Comparison of ENCODE assay signal across 19 cellular contexts in the genomic region with DNA sequence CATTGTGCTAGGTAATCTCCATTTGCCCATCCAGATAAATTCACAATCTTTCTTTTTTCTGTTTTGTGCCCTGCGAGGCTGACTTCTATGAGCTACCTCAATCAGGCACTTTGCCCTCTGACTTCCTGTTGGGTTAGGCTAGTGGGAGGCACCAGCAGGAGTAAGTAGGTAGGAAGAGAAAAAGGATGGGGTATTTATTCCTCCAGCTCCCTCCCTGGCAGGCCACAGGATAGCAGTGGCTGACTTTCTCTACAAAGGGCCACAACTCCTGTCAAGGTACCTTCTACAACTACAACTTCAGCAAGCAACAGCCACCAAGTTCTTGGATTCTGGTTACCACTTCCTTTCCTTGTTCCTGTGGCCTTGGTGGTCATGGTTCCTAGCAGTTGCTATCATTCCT. TPM values are rescaled to one million over a fixed set of nuclear protein-coding genes. Genes with fewer than 3 reads are reported as not detected.
DNase-seq lines count a peak whose midpoint lies in the region; ATAC-seq and TF ChIP-seq lines count a peak whose summit lies in the region.
"Had no signal": no experiment of that assay in that cellular context is flagged by ENCODE, and none has a peak within 500 bp of the region (broad histone marks: within the 10 kb centered on the region; RNA-seq: fewer than 3 reads in every experiment).

No MANE protein-coding gene starts in this region.

- H3F3A ChIP-seq in PC-3 (ENCODE audit: low read length, unreplicated experiment), result no peaks in the 10 kb centered on the region

- H3K4me3 ChIP-seq in IMR-90 (ENCODE audit: insufficient read depth, low read depth, low read length) (no peak overlapping the region), PC-3 (ENCODE audit: low read length) (no peak overlapping the region)
- H3K4me3 ChIP-seq: A549 had no signal

- no peak overlapping the region for H2BK20ac ChIP-seq in IMR-90 (ENCODE audit: low read depth, low read length)

- H3K56ac ChIP-seq in IMR-90 (ENCODE audit: extremely low read depth, insufficient read depth, low read length), result no peak overlapping the region

- BruUV-seq in IMR-90 (replicated peaks; lab: Mats Ljungman, UMichigan), result no TSS peak
- no TSS peak for BruUV-seq in PC-3 (replicated peaks; lab: Mats Ljungman, UMichigan)

- POLR2A ChIA-PET in IMR-90 (lab: Charles Lee; ENCODE audit: unreplicated experiment), result no interaction called here
- POLR2A ChIA-PET in PC-3 (lab: Charles Lee; ENCODE audit: unreplicated experiment), result interaction anchor here (0.6 kb wide), 1 partner anchor 12 kb away, joined by 3 read pairs; no protein-coding TSS in a partner anchor

- intact Hi-C loops in IMR-90 (cut with micrococcal nuclease) (no loop called here), PC-3 (cut with micrococcal nuclease) (no loop called here)

- no peak overlapping the region for H2BK5ac ChIP-seq in IMR-90 (ENCODE audit: low read depth, low read length, poor library complexity, severe bottlenecking)

- H2AFZ ChIP-seq in IMR-90 (replicated peaks; ENCODE audit: low read length, poor library complexity) (peak overlapping the region; percentile 8), PC-3 (ENCODE audit: low read length) (no peak overlapping the region)

- no peaks in the 10 kb centered on the region for H3K9me3 ChIP-seq in IMR-90 (ENCODE audit: control insufficient read depth, insufficient read depth, low read length)
- no peaks in the 10 kb centered on the region for H3K9me3 ChIP-seq in PC-3 (ENCODE audit: low read length)
- H3K9me3 ChIP-seq: A549, SK-N-SH had no signal

- no peak overlapping the region for H4K91ac ChIP-seq in IMR-90 (ENCODE audit: insufficient read depth, low read depth, low read length)

- H4K20me1 ChIP-seq in IMR-90 (ENCODE audit: insufficient read depth, low read length) (no peaks in the 10 kb centered on the region), PC-3 (ENCODE audit: low read length) (no peaks in the 10 kb centered on the region)

- no peak for TF ChIP-seq RAD21 in IMR-90 (IDR thresholded peaks at IDR 0.05; ENCODE audit: low read length)

- peak; percentile 15 for DNase-seq in ELF-1 (ENCODE audit: low read depth, low spot score)
- no peak for DNase-seq in IMR-90
- no peak for DNase-seq in PC-3
- DNase-seq in iPS-NIHi11 (ENCODE audit: low spot score), result peak; percentile 44
- no peak for DNase-seq in NOMO-1 treated with dmso at 0.1 percent for 144 hours (lab: John Stamatoyannopoulos, UW; ENCODE audit: unreplicated experiment)
- DNase-seq: DMS 273 treated with DMSO at 0.1 percent for 48 hours, EL, NCI-H1417 treated with DMSO at 0.1 percent for 48 hours, NCI-H2029 treated with DMSO at 0.1 percent for 48 hours, NCI-H2171 treated with DMSO at 0.1 percent for 48 hours, NCI-H446 treated with DMSO at 0.1 percent for 48 hours, SHP77, SK-N-SH, T-cell had no signal

- no peaks in the 10 kb centered on the region for H3K9me2 ChIP-seq in PC-3 (replicated peaks; ENCODE audit: low read length)
- H3K9me2 ChIP-seq: SK-N-SH had no signal

- no peak overlapping the region for H3K27ac ChIP-seq in IMR-90 (ENCODE audit: insufficient read depth, low read length)
- H3K27ac ChIP-seq in PC-3 (ENCODE audit: low read length), result no peak overlapping the region
- H3K27ac ChIP-seq: A549, C4-2B had no signal

- H3K27me3 ChIP-seq in IMR-90 (ENCODE audit: control insufficient read depth, insufficient read depth, low read length), result no peaks in the 10 kb centered on the region
- peaks cover 16% of the 10 kb centered on the region for H3K27me3 ChIP-seq in PC-3 (ENCODE audit: low read length)

- H3K23ac ChIP-seq in IMR-90 (ENCODE audit: low read depth, low read length), result no peak overlapping the region

- no peaks in the 10 kb centered on the region for H3K9me1 ChIP-seq in IMR-90 (ENCODE audit: insufficient read depth, low read length)

- no peak overlapping the region for H3K18ac ChIP-seq in IMR-90 (ENCODE audit: low read depth, low read length)

- in situ Hi-C loops in IMR-90 (cut with MboI; ENCODE audit: low sequenced_read_pairs), result no loop called here

- no peak overlapping the region for H2BK15ac ChIP-seq in IMR-90 (ENCODE audit: low read depth, low read length)

- dilution Hi-C loops in IMR-90 (cut with HindIII; ENCODE audit: low sequenced_read_pairs, unreplicated experiment), result no loop called here

- WGBS in IMR-90 (ENCODE audit: extremely low coverage in 2 of 2, insufficient read length in 1 of 2), 2 experiments, result no CpG with 5 or more reads among the region's 1 CpG

- TF ChIP-seq CTCF in IMR-90 (conservative IDR thresholded peaks at IDR 0.05; ENCODE audit: low read depth, low read length), result no peak
- TF ChIP-seq CTCF in PC-3 (conservative IDR thresholded peaks at IDR 0.05; ENCODE audit: low read depth, low read length), result no peak

- H3K14ac ChIP-seq in IMR-90 (replicated peaks; ENCODE audit: low read depth, low read length), result no peak overlapping the region; the same call in 1 of the 2 replicates

- no peaks in the 10 kb centered on the region for H3K79me1 ChIP-seq in IMR-90 (ENCODE audit: low read depth in 1 of 2, low read length in 2 of 2)

- no peak overlapping the region for H4K8ac ChIP-seq in IMR-90 (ENCODE audit: low read depth in 2 of 2, low read length in 2 of 2)

- no peak overlapping the region for H3K4me2 ChIP-seq in IMR-90 (ENCODE audit: low read depth, low read length)
- H3K4me2 ChIP-seq in PC-3 (ENCODE audit: low read length), result no peak overlapping the region
- H3K4me2 ChIP-seq: A549, SK-N-SH had no signal

- no peaks in the 10 kb centered on the region for H3K79me2 ChIP-seq in PC-3 (ENCODE audit: low read length)

- H3K4me1 ChIP-seq in IMR-90 (ENCODE audit: control insufficient read depth, insufficient read depth, low read length) (no peaks in the 10 kb centered on the region), PC-3 (ENCODE audit: insufficient read depth, low read length) (no peaks in the 10 kb centered on the region)
- H3K4me1 ChIP-seq: A549 had no signal

- ATAC-seq in IMR-90 (ENCODE audit: low read depth) (no peak), PC-3 (peak; percentile 22; the same call in 1 of the 2 replicates), GM19463 (IDR thresholded peaks at IDR 0.05; ENCODE audit: unreplicated experiment) (no peak), GM18909 (IDR thresholded peaks at IDR 0.05; ENCODE audit: poor library complexity, unreplicated experiment) (no peak)
- ATAC-seq: Panc1, T-cell had no signal

- H3K36me3 ChIP-seq in IMR-90 (ENCODE audit: control insufficient read depth, insufficient read depth, low read length) (no peaks in the 10 kb centered on the region), PC-3 (ENCODE audit: low read depth, low read length) (no peaks in the 10 kb centered on the region)

- H3K9ac ChIP-seq in IMR-90 (ENCODE audit: low read depth, low read length) (no peak overlapping the region), PC-3 (ENCODE audit: low read length) (no peak overlapping the region)
- H3K9ac ChIP-seq: SK-N-SH had no signal

- H2AK5ac ChIP-seq in IMR-90 (ENCODE audit: low read depth, low read length), result no peak overlapping the region

- CTCF ChIA-PET in IMR-90 (lab: Yijun Ruan, JAX), result interaction anchor here (0.6 kb wide), 2 partner anchors 354 to 365 kb away, joined by 3 read pairs; no protein-coding TSS in a partner anchor
- CTCF ChIA-PET in PC-3 (lab: Charles Lee), result no interaction called here

- H3K4ac ChIP-seq in IMR-90 (ENCODE audit: low read depth, low read length), result no peak overlapping the region; the same call in 1 of the 2 replicates

- H2AK9ac ChIP-seq in IMR-90 (replicated peaks; ENCODE audit: low read depth, low read length, poor library complexity), result no peak overlapping the region

- no peak overlapping the region for H2BK120ac ChIP-seq in IMR-90 (ENCODE audit: low read depth, low read length)

- TF ChIP-seq POLR2A in IMR-90 (IDR thresholded peaks at IDR 0.05; ENCODE audit: low read depth, low read length), result no peak

- H4K5ac ChIP-seq in IMR-90 (ENCODE audit: low read depth, low read length), result no peak overlapping the region

TF ChIP-seq in IMR-90, 13 proteins besides CTCF, POLR2A, EP300 and RAD21:
- TF ChIP-seq BHLHE40 (IDR thresholded peaks at IDR 0.05; ENCODE audit: low read depth, low read length) (no peak), NFE2L2 (IDR thresholded peaks at IDR 0.05; ENCODE audit: low read depth, low read length) (no peak), RCOR1 (IDR thresholded peaks at IDR 0.05; ENCODE audit: insufficient replicate concordance, low read length) (no peak), FOS (IDR thresholded peaks at IDR 0.05; ENCODE audit: low read depth, low read length) (no peak), MAZ (IDR thresholded peaks at IDR 0.05; ENCODE audit: borderline replicate concordance, low read depth, low read length) (no peak), MAFK (IDR thresholded peaks at IDR 0.05; ENCODE audit: low read depth, low read length) (no peak), CEBPB (IDR thresholded peaks at IDR 0.05; ENCODE audit: low read depth, low read length) (no peak), CHD1 (IDR thresholded peaks at IDR 0.05; ENCODE audit: low read depth, low read length) (no peak), RFX5 (IDR thresholded peaks at IDR 0.05; ENCODE audit: low read depth, low read length) (no peak), SMC3 (IDR thresholded peaks at IDR 0.05; ENCODE audit: low read depth, low read length) (no peak), MXI1 (IDR thresholded peaks at IDR 0.05; ENCODE audit: borderline replicate concordance, low read depth, low read length) (no peak)
- TF ChIP-seq, protein P1, sequence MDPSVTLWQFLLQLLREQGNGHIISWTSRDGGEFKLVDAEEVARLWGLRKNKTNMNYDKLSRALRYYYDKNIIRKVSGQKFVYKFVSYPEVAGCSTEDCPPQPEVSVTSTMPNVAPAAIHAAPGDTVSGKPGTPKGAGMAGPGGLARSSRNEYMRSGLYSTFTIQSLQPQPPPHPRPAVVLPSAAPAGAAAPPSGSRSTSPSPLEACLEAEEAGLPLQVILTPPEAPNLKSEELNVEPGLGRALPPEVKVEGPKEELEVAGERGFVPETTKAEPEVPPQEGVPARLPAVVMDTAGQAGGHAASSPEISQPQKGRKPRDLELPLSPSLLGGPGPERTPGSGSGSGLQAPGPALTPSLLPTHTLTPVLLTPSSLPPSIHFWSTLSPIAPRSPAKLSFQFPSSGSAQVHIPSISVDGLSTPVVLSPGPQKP (IDR thresholded peaks at IDR 0.05; ENCODE audit: borderline replicate concordance, low read depth, low read length), result no peak
- TF ChIP-seq, protein P2, sequence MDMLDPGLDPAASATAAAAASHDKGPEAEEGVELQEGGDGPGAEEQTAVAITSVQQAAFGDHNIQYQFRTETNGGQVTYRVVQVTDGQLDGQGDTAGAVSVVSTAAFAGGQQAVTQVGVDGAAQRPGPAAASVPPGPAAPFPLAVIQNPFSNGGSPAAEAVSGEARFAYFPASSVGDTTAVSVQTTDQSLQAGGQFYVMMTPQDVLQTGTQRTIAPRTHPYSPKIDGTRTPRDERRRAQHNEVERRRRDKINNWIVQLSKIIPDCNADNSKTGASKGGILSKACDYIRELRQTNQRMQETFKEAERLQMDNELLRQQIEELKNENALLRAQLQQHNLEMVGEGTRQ (IDR thresholded peaks at IDR 0.05; ENCODE audit: low read depth, low read length), result no peak

RNA-seq across cellular contexts. Expression of a gene that starts 18.8 kb away (rescaled TPM):
- total RNA-seq in IMR-90 (2012; rRNA removed), result 11.3 and 17.2 TPM in 2 replicates
- polyA plus RNA-seq in IMR-90 (2012; rRNA removed), result 11.0 and 14.0 TPM in 2 replicates
- 1.2 and 1.7 TPM in 2 replicates for polyA plus RNA-seq in IMR-90 (2012; cell fraction: cytosol; rRNA removed)
- 4.9 and 81.0 TPM in 2 replicates for polyA plus RNA-seq in IMR-90 (2012; cell fraction: nucleus; rRNA removed; ENCODE audit: low replicate concordance)
- 22.1 and 23.2 TPM in 2 replicates for total RNA-seq in PC-3 (2014; rRNA removed)

Comparison
In these comparisons a context has a peak if more than half of its experiments do, and no peak if none do; other contexts are left out.
1. DNase-seq: peak in ELF-1 (single experiment) and iPS-NIHi11 (single experiment); none in IMR-90 (single experiment), PC-3 (single experiment) and NOMO-1 treated with dmso at 0.1 percent for 144 hours (single experiment).